ENCODE assay signal across 16 cellular contexts in the genomic region with DNA sequence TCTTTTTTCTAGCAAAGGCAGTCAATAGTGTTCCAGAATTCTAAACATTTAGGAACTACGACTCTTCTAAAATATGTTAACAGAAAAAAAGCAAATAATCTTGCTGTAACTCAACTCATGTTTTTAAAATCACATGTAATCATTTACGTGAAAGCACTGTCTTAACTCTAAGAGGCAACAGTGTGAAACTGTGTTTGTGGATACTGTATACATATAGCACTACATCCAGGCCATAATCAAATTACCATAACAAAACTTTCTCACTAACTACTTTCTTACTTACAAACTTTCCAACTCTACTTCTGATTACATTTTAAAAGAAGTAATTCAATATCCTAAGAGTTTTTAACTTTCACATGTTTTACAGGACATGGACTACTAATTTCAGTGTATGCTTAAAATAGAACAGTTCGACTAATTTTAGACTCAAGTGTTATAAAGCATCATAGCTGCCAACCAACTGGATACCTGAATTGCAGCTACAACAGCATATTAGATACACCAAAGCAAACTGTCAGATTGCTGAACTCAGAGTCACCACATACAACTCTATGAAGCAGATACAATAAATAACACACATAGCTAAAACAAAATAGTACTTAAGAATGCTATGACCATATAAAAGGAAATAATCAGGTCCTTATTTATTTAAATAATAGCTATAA.
"Had no signal": no experiment of that assay in that cellular context is flagged by ENCODE, and none has a peak within 500 bp of the region (broad histone marks: within the 10 kb centered on the region; RNA-seq: fewer than 3 reads in every experiment).

No MANE protein-coding gene starts in this region.

- FAIRE-seq: TTC549 had no signal

- H3K9me3 ChIP-seq: transverse colon had no signal

- H3K4me3 ChIP-seq: smooth muscle cell, transverse colon had no signal

- ATAC-seq: activated naive CD4-positive, alpha-beta T cell treated with anti-CD3 and anti-CD28 coated beads, Interleukin-2, amount 50 U/mL, for 72 hours; left colon; stimulated activated effector memory CD8-positive, alpha-beta T cell treated with anti-CD3 and anti-CD28 coated beads, Interleukin-12 subunit alpha, Interleukin-12 subunit beta, amount 100 ng/mL, for 72 hours had no signal

- H3K36me3 ChIP-seq: brain microvascular endothelial cell, transverse colon had no signal

- H3K4me1 ChIP-seq: transverse colon had no signal

- DNase-seq: activated CD4-positive, alpha-beta T cell treated with anti-CD3 and anti-CD28 coated beads, Interleukin-2, amount 10 ng/mL, durations not matched to agents 7 days and 5 days; activated CD4-positive, CD25-positive, alpha-beta regulatory T cell; activated T-cell treated with anti-CD3 and anti-CD28 coated beads, Interleukin-2, amount 50 U/mL, for 1 hour; amniotic stem cell; brain microvascular endothelial cell; endodermal cell; erythroblast; immature natural killer cell; left colon; retina; T-helper 2 cell; transverse colon had no signal

- H3K27ac ChIP-seq: brain microvascular endothelial cell, transverse colon had no signal

- H3K27me3 ChIP-seq: brain microvascular endothelial cell had no signal
